Comparison of ENCODE assay signal across 21 cellular contexts in genomic region chr1:14479865-14480264, GRCh38.
DNase-seq lines count a peak whose midpoint lies in the region; ATAC-seq, FAIRE-seq and TF ChIP-seq lines count a peak whose summit lies in the region.
"Had no signal": no experiment of that assay in that cellular context is flagged by ENCODE, and none has a peak within 500 bp of the region (broad histone marks: within the 10 kb centered on the region; RNA-seq: fewer than 3 reads in every experiment).

No MANE protein-coding gene starts in this region.

- H3K9me3 ChIP-seq in neuronal stem cell (replicated peaks in 1 of 2; ENCODE audit: control insufficient read depth in 2 of 2, insufficient read depth in 1 of 2, low read depth in 1 of 2, low read length in 2 of 2): peaks cover 0 to 6% of the 10 kb centered on the region in 2 donors
- H3K9me3 ChIP-seq: HAP-1 had no signal

- H2BK5ac ChIP-seq in neuronal stem cell (ENCODE audit: low read length): no peak overlapping the region

- FAIRE-seq in H54 (lab: Jason Lieb, UNC): no peak
- FAIRE-seq: GM12878, GM18507, HTR-8/SVneo had no signal

- H3K4me1 ChIP-seq in neuronal stem cell (ENCODE audit: control insufficient read depth in 2 of 2, insufficient read depth in 1 of 2, low read depth in 1 of 2, low read length in 2 of 2): no peaks in the 10 kb centered on the region

- H3K18ac ChIP-seq in neuronal stem cell (ENCODE audit: low read length): peak overlapping the region; percentile 18

- DNase-seq in EH (ENCODE audit: low read depth) (peak; percentile 14), OCI-M1 (lab: John Stamatoyannopoulos, UW) (peak; percentile 39), fibroblast of the aortic adventitia (ENCODE audit: low read depth) (peak; percentile 12), neuronal stem cell (ENCODE audit: low spot score) (no peak), NCI-H2029 treated with DMSO at 0.1 percent for 48 hours (lab: John Stamatoyannopoulos, UW) (no peak), inferior parietal cortex (ENCODE audit: extremely low spot score) (no peak), H54 (ENCODE audit: insufficient read length, low spot score) (no peak)
- DNase-seq: ACHN; CD4-positive, alpha-beta T cell; KBM-7; NCI-H1092; NCI-H69; NK-92 treated with Interleukin-12 subunit alpha and Interleukin-12 subunit beta, amount 100 ng/mL, for 24 hours; PC-9 had no signal

- H3K36me3 ChIP-seq in neuronal stem cell (replicated peaks in 1 of 2; ENCODE audit: control insufficient read depth in 2 of 2, insufficient read depth in 2 of 2, low read length in 2 of 2): no peaks in the 10 kb centered on the region
- H3K36me3 ChIP-seq: HAP-1 had no signal

- no peak for TF ChIP-seq POLR2A in H54 (IDR thresholded peaks at IDR 0.05; ENCODE audit: low read depth, low read length)

- H2BK15ac ChIP-seq in neuronal stem cell (ENCODE audit: low read length): no peak overlapping the region

- H3K23ac ChIP-seq in neuronal stem cell (ENCODE audit: low read depth, low read length, poor library complexity): no peak overlapping the region

- H3K14ac ChIP-seq in neuronal stem cell (ENCODE audit: low read length): no peak overlapping the region

- H2AK5ac ChIP-seq in neuronal stem cell (ENCODE audit: low read depth, low read length): no peak overlapping the region

- no CpG with 5 or more reads among the region's 4 CpGs for WGBS in neuronal stem cell (ENCODE audit: extremely low coverage in 2 of 2, insufficient read length in 2 of 2, insufficient replicate concordance in 1 of 2), 2 donors

- H3K27ac ChIP-seq in neuronal stem cell (replicated peaks; ENCODE audit: low read length): no peak overlapping the region
- H3K27ac ChIP-seq: PC-9 had no signal

- no peak for ATAC-seq in HG02763 (IDR thresholded peaks at IDR 0.05; ENCODE audit: unreplicated experiment)
- ATAC-seq: GM12878, Right ventricle myocardium inferior, SK-N-SH treated with all-trans-retinoic acid at 6 μM for 48 hours had no signal

- no peak for TF ChIP-seq CTCF in fibroblast of the aortic adventitia (IDR thresholded peaks at IDR 0.05; ENCODE audit: insufficient read depth, low read length)

- H2AFZ ChIP-seq in neuronal stem cell (ENCODE audit: low read length): no peak overlapping the region
- H2AFZ ChIP-seq: PC-9 had no signal

- H3K27me3 ChIP-seq in neuronal stem cell (ENCODE audit: control insufficient read depth in 3 of 3, insufficient read depth in 3 of 3, low read depth in 1 of 3, low read length in 3 of 3): no peaks in the 10 kb centered on the region

- no peak overlapping the region for H4K91ac ChIP-seq in neuronal stem cell (ENCODE audit: low read depth, low read length, poor library complexity)

- H3K4me3 ChIP-seq in fibroblast of the aortic adventitia (ENCODE audit: low read depth, low read length): no peak overlapping the region
- H3K4me3 ChIP-seq in neuronal stem cell (ENCODE audit: low read length in 2 of 2): no peak overlapping the region
- H3K4me3 ChIP-seq: GM12878, HAP-1, PC-9 had no signal

- no peak overlapping the region for H3K9ac ChIP-seq in neuronal stem cell (ENCODE audit: low read depth, low read length, poor library complexity)

- H3K4me2 ChIP-seq in neuronal stem cell (ENCODE audit: insufficient read depth, low read length, poor library complexity, severe bottlenecking): no peak overlapping the region
- H3K4me2 ChIP-seq: PC-9 had no signal

- no peak overlapping the region for H4K8ac ChIP-seq in neuronal stem cell (ENCODE audit: low read depth, low read length)

- H2BK12ac ChIP-seq in neuronal stem cell (ENCODE audit: low read length): no peak overlapping the region

- H3K79me1 ChIP-seq in neuronal stem cell (ENCODE audit: low read depth, low read length): no peaks in the 10 kb centered on the region

- no peak overlapping the region for H3K4ac ChIP-seq in neuronal stem cell (ENCODE audit: low read length)

- no peak overlapping the region for H2BK120ac ChIP-seq in neuronal stem cell (ENCODE audit: low read depth, low read length)

Comparison
In these comparisons a context has a peak if more than half of its experiments do, and no peak if none do; other contexts are left out.
1. DNase-seq: peak in EH (single experiment), OCI-M1 (single experiment) and fibroblast of the aortic adventitia (single experiment); none in neuronal stem cell (single experiment), NCI-H2029 treated with DMSO at 0.1 percent for 48 hours (single experiment), inferior parietal cortex (single experiment) and H54 (single experiment).